Comparison of ENCODE assay signal across 11 cellular contexts in genomic region chr11:49316180-49316579, GRCh38.
"Had no signal": no experiment of that assay in that cellular context is flagged by ENCODE, and none has a peak within 500 bp of the region (broad histone marks: within the 10 kb centered on the region; RNA-seq: fewer than 3 reads in every experiment).

No MANE protein-coding gene starts in this region.

- H2AFZ ChIP-seq: GM23248, GM23338 had no signal

- H3K9ac ChIP-seq: GM23248 had no signal

- H3K4me2 ChIP-seq: GM23338 had no signal

- ATAC-seq: GM23338, HCT116 had no signal

- H3K9me3 ChIP-seq: HAP-1 had no signal

- H3K4me3 Mint-ChIP-seq: GM23338, H9, HFFc6 had no signal

- DNase-seq: GM23248, GOT3, H7, H9, HCEC 1CT, HFFc6 had no signal

- FAIRE-seq: H1, H54 had no signal

- H3K27ac Mint-ChIP-seq: GM23338, H9, HFFc6 had no signal

- H3K4me3 ChIP-seq: GM23248, GM23338, HAP-1 had no signal

- H3K27ac ChIP-seq: GM23248 had no signal

- H3K4me1 ChIP-seq: HAP-1 had no signal

- H3K36me3 ChIP-seq: HAP-1 had no signal
